ENCODE assay signal across 14 cellular contexts in genomic region chr7:116150588-116150987, GRCh38. TPM values are rescaled to one million over a fixed set of nuclear protein-coding genes. Genes with fewer than 3 reads are reported as not detected.
DNase-seq lines count a peak whose midpoint lies in the region; ATAC-seq, FAIRE-seq and TF ChIP-seq lines count a peak whose summit lies in the region.
"Had no signal": no experiment of that assay in that cellular context is flagged by ENCODE, and none has a peak within 500 bp of the region (broad histone marks: within the 10 kb centered on the region; RNA-seq: fewer than 3 reads in every experiment).

No MANE protein-coding gene starts in this region.

- 0 out of 2 replicates have a peak overlapping the region, but pooled peaks have one; percentile 22 for H3K4me2 ChIP-seq in GM12878 (ENCODE audit: control insufficient read depth, insufficient read depth)

- no peaks in the 10 kb centered on the region; the same call in 1 of the 3 replicates for H3K9me3 ChIP-seq in GM12878 (replicated peaks; ENCODE audit: control insufficient read depth, insufficient read depth, low read length)
- H3K9me3 ChIP-seq: ascending aorta had no signal

- ATAC-seq in GM18502 (IDR thresholded peaks at IDR 0.05; ENCODE audit: poor library complexity, unreplicated experiment): peak; percentile 92
- ATAC-seq in GM21390 (IDR thresholded peaks at IDR 0.05; ENCODE audit: unreplicated experiment): peak; percentile 96
- peak; percentile 92 for ATAC-seq in HG03097 (IDR thresholded peaks at IDR 0.05; ENCODE audit: low FRiP score, unreplicated experiment)
- ATAC-seq in GM12878: peak; percentile 88

- no peaks in the 10 kb centered on the region for H3K27me3 Mint-ChIP-seq in chondrocyte (ENCODE audit: low read depth)

- no peaks in the 10 kb centered on the region; a peak in 1 of 4 replicates for H3K27me3 ChIP-seq in GM12878 (replicated peaks in 1 of 2; ENCODE audit: control insufficient read depth in 2 of 2, insufficient read depth in 2 of 2, low read length in 1 of 2)
- H3K27me3 ChIP-seq: ascending aorta had no signal

- no peaks in the 10 kb centered on the region for H3K36me3 ChIP-seq in GM12878 (ENCODE audit: control insufficient read depth in 2 of 2, insufficient read depth in 2 of 2, low read length in 1 of 2)
- H3K36me3 ChIP-seq: ascending aorta had no signal

- no peak for TF ChIP-seq CTCF in GM12878 (IDR thresholded peaks at IDR 0.05 in 2 of 3, conservative IDR thresholded peaks at IDR 0.05 in 1 of 3; ENCODE audit: control insufficient read depth in 2 of 3, extremely low read depth in 1 of 3, insufficient read depth in 1 of 3, low read depth in 3 of 3, low read length in 3 of 3)
- TF ChIP-seq CTCF in chondrocyte (IDR thresholded peaks at IDR 0.05): no peak

- no peak overlapping the region for H3K9ac ChIP-seq in GM12878 (ENCODE audit: control insufficient read depth, insufficient read depth, low read length)

- intact Hi-C loops in GM12878 (cut with micrococcal nuclease; ENCODE audit: unreplicated experiment): no loop called here

- H3K27ac ChIP-seq in GM12878 (ENCODE audit: control insufficient read depth, insufficient read depth): no peak overlapping the region
- H3K27ac ChIP-seq: ascending aorta had no signal

- no peak for FAIRE-seq in GM12878 (lab: Jason Lieb, UNC)
- FAIRE-seq: frontal cortex had no signal

- no peaks in the 10 kb centered on the region for H3K79me2 ChIP-seq in GM12878 (ENCODE audit: control insufficient read depth, insufficient read depth, low read length)

- H4K20me1 ChIP-seq in GM12878 (ENCODE audit: control insufficient read depth, insufficient read depth): no peaks in the 10 kb centered on the region

- peaks cover 27% of the 10 kb centered on the region for H3K4me1 ChIP-seq in GM12878 (ENCODE audit: control insufficient read depth, insufficient read depth, low read length)
- H3K4me1 ChIP-seq: ascending aorta had no signal

- POLR2A ChIA-PET in GM12878 (lab: Charles Lee): no interaction called here

- SMC1A ChIA-PET in GM12878 (lab: Charles Lee; ENCODE audit: uncharacterized antibody, unreplicated experiment): interaction anchor here (1.2 to 1.4 kb wide), 2 partner anchors 12 to 14 kb away, joined by 3 read pairs; no protein-coding TSS in a partner anchor

- H3K4me3 ChIP-seq in GM12878: no peak overlapping the region
- H3K4me3 ChIP-seq: ascending aorta had no signal

- no peak for TF ChIP-seq POLR2A in GM12878 (IDR thresholded peaks at IDR 0.05; ENCODE audit: low read depth, low read length)

- BruUV-seq in GM12878 (replicated peaks; lab: Mats Ljungman, UMichigan): no TSS peak

- H3K27ac Mint-ChIP-seq in chondrocyte (ENCODE audit: unreplicated experiment): no peak overlapping the region

- TF ChIP-seq RAD21 in GM12878 (IDR thresholded peaks at IDR 0.05; ENCODE audit: insufficient read depth, low read depth, low read length): no peak

- no peaks in the 10 kb centered on the region for H3K36me3 Mint-ChIP-seq in chondrocyte (ENCODE audit: low read depth)

- H3K4me3 Mint-ChIP-seq in chondrocyte (ENCODE audit: unreplicated experiment): no peak overlapping the region

- in situ Hi-C loops in GM12878 (cut with MboI): no loop called here

- RAD21 ChIA-PET in GM12878 (lab: Charles Lee; ENCODE audit: unreplicated experiment): no interaction called here

- H2AFZ ChIP-seq in GM12878 (ENCODE audit: control insufficient read depth, low read depth, low read length): no peak overlapping the region

- CTCF ChIA-PET in GM12878 (lab: Yijun Ruan, JAX): interaction anchor here (1.5 kb wide), 1 partner anchor 13 kb away, joined by 3 read pairs; no protein-coding TSS in a partner anchor

- DNase-seq in GM12878 (ENCODE audit: low read depth, low spot score): no peak
- DNase-seq in NCI-H510A (lab: John Stamatoyannopoulos, UW): no peak
- DNase-seq in chondrocyte (ENCODE audit: low spot score): no peak
- no peak for DNase-seq in iPS-NIHi11 (ENCODE audit: low spot score)
- no peak for DNase-seq in stimulated activated CD4-positive, alpha-beta T cell treated with anti-CD3 and anti-CD28 coated beads, Interleukin-15, amount 100 ng/mL, for 24 hours
- DNase-seq: activated CD4-positive, CD25-positive, alpha-beta regulatory T cell treated with anti-CD3 and anti-CD28 coated beads, Interleukin-2, amount 50 U/mL, for 72 hours; DMS53; NCI-H748 treated with DMSO at 0.1 percent for 48 hours; stimulated activated CD4-positive, alpha-beta T cell treated with anti-CD3 and anti-CD28 coated beads, Interleukin-4, amount 100 ng/mL, for 1 hour had no signal

- TF ChIP-seq EP300 in GM12878 (IDR thresholded peaks at IDR 0.05; ENCODE audit: borderline replicate concordance in 1 of 2, control insufficient read depth in 1 of 2, low read depth in 2 of 2, low read length in 2 of 2): peak in 1 of 2 experiments; percentile 53; a peak in 2 of 4 replicates

- H3K9me3 Mint-ChIP-seq in chondrocyte (ENCODE audit: low read depth): no peaks in the 10 kb centered on the region

- WGBS in GM12878 (ENCODE audit: insufficient coverage, insufficient replicate concordance, low lambda C conversion rate, missing lambda C conversion rate): 0% methylated on average over 1 of the region's 1 CpG

- peaks cover 2% of the 10 kb centered on the region for H3K4me1 Mint-ChIP-seq in chondrocyte (ENCODE audit: low read depth)

TF ChIP-seq in GM12878, 131 proteins besides CTCF, POLR2A, EP300 and RAD21 (continues in another document):
- peak; percentile 45 to 51; a peak in 3 of 4 replicates for TF ChIP-seq IKZF2 (IDR thresholded peaks at IDR 0.05)
- TF ChIP-seq RUNX3 (IDR thresholded peaks at IDR 0.05; ENCODE audit: low read length): peak; percentile 43
- no peak for TF ChIP-seq SMARCA5 (IDR thresholded peaks at IDR 0.05)
- peak; percentile 85 for TF ChIP-seq SPI1 (IDR thresholded peaks at IDR 0.05; ENCODE audit: borderline replicate concordance, insufficient read depth, low read depth, low read length)
- TF ChIP-seq ATF7 (IDR thresholded peaks at IDR 0.05; ENCODE audit: low read depth): no peak
- peak; percentile 99 for TF ChIP-seq ZNF217 (IDR thresholded peaks at IDR 0.05)
- TF ChIP-seq MTA2 (IDR thresholded peaks at IDR 0.05; ENCODE audit: low read depth): peak; percentile 57; the same call in 1 of the 2 replicates
- no peak for TF ChIP-seq ZNF207 (IDR thresholded peaks at IDR 0.05; ENCODE audit: borderline replicate concordance)
- TF ChIP-seq RAD51 (IDR thresholded peaks at IDR 0.05): no peak
- TF ChIP-seq FOXM1 (IDR thresholded peaks at IDR 0.05; ENCODE audit: low read depth, low read length): peak; percentile 22; the same call in 1 of the 2 replicates
- peak; percentile 42; the same call in 1 of the 2 replicates for TF ChIP-seq RELB (IDR thresholded peaks at IDR 0.05; ENCODE audit: low read depth)
- no peak for TF ChIP-seq MLLT1 (IDR thresholded peaks at IDR 0.05)

RNA-seq across cellular contexts. Expression of gene TES, which starts 59.8 kb away (rescaled TPM):
- total RNA-seq in GM12878 (2013; cell fraction: nucleolus; rRNA removed): 23.9 and 26.5 TPM in 2 replicates
- total RNA-seq in GM12878 (2014; rRNA removed) (66.4 and 73.2 TPM in 2 replicates), GM12878 (2014; rRNA removed; fragmentation: Illumina TruSeq; extraction: Trizol) (59.7 and 59.8 TPM in 2 replicates), GM12878 (2021) (48.5 and 58.7 TPM in 2 replicates), chondrocyte (157 to 261 TPM (median 247 TPM) in 3 replicates)
- polyA plus RNA-seq in GM12878 (2011; ENCODE audit: low read depth): 36.0 TPM
- polyA plus RNA-seq in GM12878 (2011; rRNA removed) (54.3 and 70.1 TPM in 2 replicates), GM12878 (2014; fragmentation: Illumina TruSeq; extraction: Trizol) (63.4 and 77.1 TPM in 2 replicates), GM12878 (2014; fragmentation: Nextera tagmentation; extraction: Ambion mirVana) (10 to 100 TPM; 31.2 to 41.7 TPM), GM12878 (2014; rRNA removed) (49.5 and 50.9 TPM in 2 replicates), GM12878 (2016; fragmentation: Nextera tagmentation; extraction: Ambion mirVana) (10 to 100 TPM; 70.6 to 77.5 TPM)
- 33.3 and 36.5 TPM in 2 replicates for polyA plus RNA-seq in GM12878 (2011; cell fraction: cytosol; rRNA removed)
- 28.9 and 71.6 TPM in 2 replicates for polyA plus RNA-seq in GM12878 (2011; cell fraction: nucleus; rRNA removed)
- polyA plus RNA-seq in GM12878 (2012): 40.6 and 44.6 TPM in 2 replicates
- polyA minus RNA-seq in GM12878 (2011; rRNA and poly(A)+ RNA removed): 36.1 and 40.0 TPM in 2 replicates
- 12.0 and 17.5 TPM in 2 replicates for polyA minus RNA-seq in GM12878 (2011; cell fraction: cytosol; rRNA and poly(A)+ RNA removed)
- polyA minus RNA-seq in GM12878 (2011; cell fraction: nucleus; rRNA and poly(A)+ RNA removed): 11.0 and 28.4 TPM in 2 replicates
